28 cellular contexts compared by ENCODE assay signal in genomic region chr4:150942539-150942938, GRCh38.
"Had no signal": no experiment of that assay in that cellular context is flagged by ENCODE, and none has a peak within 500 bp of the region (broad histone marks: within the 10 kb centered on the region; RNA-seq: fewer than 3 reads in every experiment).

No MANE protein-coding gene starts in this region.

- H3K36me3 Mint-ChIP-seq: natural killer cell, neural progenitor cell had no signal

- H3K27ac Mint-ChIP-seq: activated CD4-positive, alpha-beta memory T cell treated with anti-CD3 and anti-CD28 coated beads, Interleukin-2, amount 10 ng/mL, durations not matched to agents 7 days and 5 days; activated CD4-positive, alpha-beta T cell treated with anti-CD3 and anti-CD28 coated beads, Interleukin-2, amount 10 ng/mL, durations not matched to agents 24 days and 14 days; activated naive CD8-positive, alpha-beta T cell treated with anti-CD3 and anti-CD28 coated beads, Interleukin-2, amount 10 ng/mL, durations not matched to agents 7 days and 5 days; activated T-cell treated with anti-CD3 and anti-CD28 coated beads, Interleukin-2, amount 50 U/mL, for 24 hours; natural killer cell; neural progenitor cell had no signal

- H3K27me3 ChIP-seq: breast epithelium, heart right ventricle, neural progenitor cell, right atrium auricular region had no signal

- H3K4me3 Mint-ChIP-seq: activated CD4-positive, alpha-beta memory T cell treated with anti-CD3 and anti-CD28 coated beads, Interleukin-2, amount 10 ng/mL, durations not matched to agents 7 days and 5 days; activated CD4-positive, alpha-beta T cell treated with anti-CD3 and anti-CD28 coated beads, Interleukin-2, amount 10 ng/mL, durations not matched to agents 24 days and 14 days; activated naive CD8-positive, alpha-beta T cell treated with anti-CD3 and anti-CD28 coated beads, Interleukin-2, amount 10 ng/mL, durations not matched to agents 7 days and 5 days; activated T-cell treated with anti-CD3 and anti-CD28 coated beads, Interleukin-2, amount 50 U/mL, for 24 hours; central memory CD8-positive, alpha-beta T cell; natural killer cell; neural progenitor cell had no signal

- H3K4me1 ChIP-seq: breast epithelium, parathyroid adenoma, psoas muscle, right atrium auricular region had no signal

- ATAC-seq: esophagus mucosa, heart right ventricle, natural killer cell, psoas muscle had no signal

- H3K36me3 ChIP-seq: breast epithelium, heart right ventricle, left ventricle myocardium inferior, neural progenitor cell, right atrium auricular region, thoracic aorta had no signal

- H2AFZ ChIP-seq: neural progenitor cell, parathyroid adenoma had no signal

- H3K9me3 ChIP-seq: breast epithelium, heart right ventricle, left ventricle myocardium inferior, psoas muscle, right atrium auricular region, thoracic aorta had no signal

- H3K4me2 ChIP-seq: neural progenitor cell had no signal

- H3K27me3 Mint-ChIP-seq: activated CD4-positive, alpha-beta memory T cell treated with anti-CD3 and anti-CD28 coated beads, Interleukin-2, amount 10 ng/mL, durations not matched to agents 7 days and 5 days; activated CD4-positive, alpha-beta T cell treated with anti-CD3 and anti-CD28 coated beads, Interleukin-2, amount 10 ng/mL, durations not matched to agents 24 days and 14 days; activated naive CD8-positive, alpha-beta T cell treated with anti-CD3 and anti-CD28 coated beads, Interleukin-2, amount 10 ng/mL, durations not matched to agents 7 days and 5 days; activated T-cell treated with anti-CD3 and anti-CD28 coated beads, Interleukin-2, amount 50 U/mL, for 24 hours; central memory CD8-positive, alpha-beta T cell had no signal

- H3K79me2 ChIP-seq: parathyroid adenoma had no signal

- H3K9me3 Mint-ChIP-seq: activated CD4-positive, alpha-beta memory T cell treated with anti-CD3 and anti-CD28 coated beads, Interleukin-2, amount 10 ng/mL, durations not matched to agents 7 days and 5 days; activated CD4-positive, alpha-beta T cell treated with anti-CD3 and anti-CD28 coated beads, Interleukin-2, amount 10 ng/mL, durations not matched to agents 24 days and 14 days; activated naive CD8-positive, alpha-beta T cell treated with anti-CD3 and anti-CD28 coated beads, Interleukin-2, amount 10 ng/mL, durations not matched to agents 7 days and 5 days; activated T-cell treated with anti-CD3 and anti-CD28 coated beads, Interleukin-2, amount 50 U/mL, for 24 hours; central memory CD8-positive, alpha-beta T cell; natural killer cell; neural progenitor cell had no signal

- DNase-seq: activated CD4-positive, alpha-beta memory T cell treated with anti-CD3 and anti-CD28 coated beads, Interleukin-2, amount 10 ng/mL, durations not matched to agents 7 days and 5 days; activated CD4-positive, alpha-beta T cell treated with anti-CD3 and anti-CD28 coated beads, Interleukin-2, amount 10 ng/mL, durations not matched to agents 24 days and 14 days; activated CD8-positive, alpha-beta memory T cell treated with anti-CD3 and anti-CD28 coated beads, Interleukin-2, amount 50 U/mL, for 48 hours; activated naive CD4-positive, alpha-beta T cell treated with Interleukin-2 at 50 U/mL for 16 hours; activated naive CD8-positive, alpha-beta T cell treated with anti-CD3 and anti-CD28 coated beads, Interleukin-2, amount 10 ng/mL, durations not matched to agents 7 days and 5 days; activated T-cell treated with anti-CD3 and anti-CD28 coated beads, Interleukin-2, amount 50 U/mL, for 24 hours; amniotic stem cell; effector CD8-positive, alpha-beta T cell; foreskin fibroblast; heart right ventricle; left ventricle myocardium inferior; mesendoderm; natural killer cell; occipital lobe; psoas muscle; stimulated activated CD4-positive, alpha-beta T cell treated with anti-CD3 and anti-CD28 coated beads, Interleukin-15, amount 100 ng/mL, for 24 hours; stimulated activated CD4-positive, alpha-beta T cell treated with anti-CD3 and anti-CD28 coated beads, Interleukin-2, amount 100 ng/mL, for 24 hours; stimulated activated naive CD4-positive, alpha-beta T cell; trophoblast cell had no signal

- H3K27ac ChIP-seq: breast epithelium, heart right ventricle, left ventricle myocardium inferior, neural progenitor cell, parathyroid adenoma, psoas muscle, right atrium auricular region, thoracic aorta had no signal

- H3K4me3 ChIP-seq: breast epithelium, heart right ventricle, left ventricle myocardium inferior, lung, neural progenitor cell, psoas muscle, right atrium auricular region, thoracic aorta had no signal

- FAIRE-seq: urothelium cell line had no signal
